Comparison of ENCODE assay signal across 1 cellular context in genomic region chr20:5749512-5750490, GRCh38.
A peak's percentile ranks its signal among the peaks of the same experiment; 100 is the strongest.
TF ChIP-seq lines count a peak whose summit lies in the region.

A gene with protein sequence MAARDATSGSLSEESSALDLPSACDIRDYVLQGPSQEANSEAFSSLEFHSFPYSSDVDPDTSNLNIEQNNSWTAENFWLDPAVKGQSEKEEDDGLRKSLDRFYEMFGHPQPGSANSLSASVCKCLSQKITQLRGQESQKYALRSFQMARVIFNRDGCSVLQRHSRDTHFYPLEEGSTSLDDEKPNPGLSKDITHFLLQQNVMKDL (plus strand): TSS chr20:5750401. CDS start chr20:5772866, 22,465 bp downstream.

TF ChIP-seq in HepG2, 621 proteins besides CTCF, POLR2A, EP300 and RAD21 (continued from another document and continues in another):
- TF ChIP-seq ARID2 (CRISPR knock-in tag; IDR thresholded peaks at IDR 0.05; ENCODE audit: borderline replicate concordance) (no peak), SOX5 (CRISPR knock-in tag; IDR thresholded peaks at IDR 0.05; ENCODE audit: borderline replicate concordance) (peak; percentile 69; the same call in 1 of the 2 replicates), NFKB2 (CRISPR knock-in tag; IDR thresholded peaks at IDR 0.05; ENCODE audit: borderline replicate concordance) (peak; percentile 16; the same call in 1 of the 2 replicates), KDM4B (CRISPR knock-in tag; IDR thresholded peaks at IDR 0.05) (no peak), EEA1 (CRISPR knock-in tag; IDR thresholded peaks at IDR 0.05; ENCODE audit: borderline replicate concordance) (no peak), RBM22 (optimal IDR thresholded peaks at IDR 0.05; ENCODE audit: low read length) (no peak), ZNF761 (CRISPR knock-in tag; conservative IDR thresholded peaks at IDR 0.05) (no peak), SP4 (CRISPR knock-in tag; IDR thresholded peaks at IDR 0.05) (no peak; the same call in 1 of the 2 replicates), PRDM10 (CRISPR knock-in tag; IDR thresholded peaks at IDR 0.05; ENCODE audit: low read depth) (peak; percentile 61), KAT7 (CRISPR knock-in tag; IDR thresholded peaks at IDR 0.05; ENCODE audit: borderline replicate concordance) (no peak), ZBTB34 (CRISPR knock-in tag; IDR thresholded peaks at IDR 0.05) (no peak), ZNF652 (CRISPR knock-in tag; IDR thresholded peaks at IDR 0.05; ENCODE audit: borderline replicate concordance, low read depth) (no peak), ZNF510 (CRISPR knock-in tag; IDR thresholded peaks at IDR 0.05; ENCODE audit: low read depth) (no peak), ZNF121 (CRISPR knock-in tag; IDR thresholded peaks at IDR 0.05) (no peak), WIZ (CRISPR knock-in tag; IDR thresholded peaks at IDR 0.05) (peak; percentile 70; the same call in 1 of the 2 replicates), ZNF577 (CRISPR knock-in tag; IDR thresholded peaks at IDR 0.05; ENCODE audit: borderline replicate concordance, low read depth) (no peak), MATR3 (CRISPR knock-in tag; IDR thresholded peaks at IDR 0.05) (no peak), SP1 (IDR thresholded peaks at IDR 0.05) (no peak), SP1 (CRISPR knock-in tag; IDR thresholded peaks at IDR 0.05) (peak; percentile 61; the same call in 1 of the 2 replicates), ZNF737 (CRISPR knock-in tag; IDR thresholded peaks at IDR 0.05; ENCODE audit: borderline replicate concordance) (peak; percentile 30; the same call in 1 of the 2 replicates), FOXA1 (IDR thresholded peaks at IDR 0.05) (no peak), FOXA1 (CRISPR knock-in tag; IDR thresholded peaks at IDR 0.05) (peak; percentile 90), ZNF570 (CRISPR knock-in tag; IDR thresholded peaks at IDR 0.05; ENCODE audit: borderline replicate concordance) (no peak), KLF12 (CRISPR knock-in tag; IDR thresholded peaks at IDR 0.05; ENCODE audit: borderline replicate concordance) (no peak), ZNF225 (CRISPR knock-in tag; IDR thresholded peaks at IDR 0.05) (peak; percentile 45; the same call in 1 of the 2 replicates), RFX3 (CRISPR knock-in tag; IDR thresholded peaks at IDR 0.05) (0 out of 2 replicates have a peak, but pooled peaks have one; percentile 10), SUZ12 (IDR thresholded peaks at IDR 0.05; ENCODE audit: low read depth, low read length) (0 out of 2 replicates have a peak, but pooled peaks have one; percentile 14), PAX8 (CRISPR knock-in tag; IDR thresholded peaks at IDR 0.05; ENCODE audit: borderline replicate concordance) (no peak), ZNF138 (CRISPR knock-in tag; IDR thresholded peaks at IDR 0.05; ENCODE audit: low read depth) (no peak), ZNF33A (CRISPR knock-in tag; IDR thresholded peaks at IDR 0.05; ENCODE audit: borderline replicate concordance) (no peak), ZNF367 (CRISPR knock-in tag; IDR thresholded peaks at IDR 0.05; ENCODE audit: borderline replicate concordance) (no peak), ZNF382 (CRISPR knock-in tag; IDR thresholded peaks at IDR 0.05; ENCODE audit: borderline replicate concordance) (no peak), PLRG1 (conservative IDR thresholded peaks at IDR 0.05) (no peak), IRF2 (CRISPR knock-in tag; IDR thresholded peaks at IDR 0.05) (peak; percentile 91), TFDP2 (CRISPR knock-in tag; IDR thresholded peaks at IDR 0.05) (peak; percentile 70), ZBTB38 (CRISPR knock-in tag; IDR thresholded peaks at IDR 0.05) (peak; percentile 75; the same call in 1 of the 2 replicates), ZFX (CRISPR knock-in tag; IDR thresholded peaks at IDR 0.05; ENCODE audit: low read depth) (peak; percentile 89), DMAP1 (CRISPR knock-in tag; IDR thresholded peaks at IDR 0.05) (peak; percentile 63; the same call in 1 of the 2 replicates), ZNF296 (CRISPR knock-in tag; conservative IDR thresholded peaks at IDR 0.05) (no peak), SPEN (CRISPR knock-in tag; IDR thresholded peaks at IDR 0.05; ENCODE audit: low read depth) (peak; percentile 60), CBX2 (IDR thresholded peaks at IDR 0.05; ENCODE audit: low read depth, low read length) (no peak), CBX2 (CRISPR knock-in tag; IDR thresholded peaks at IDR 0.05; ENCODE audit: low read depth) (0 out of 2 replicates have a peak, but pooled peaks have one; percentile 27)
- TF ChIP-seq, protein P1, sequence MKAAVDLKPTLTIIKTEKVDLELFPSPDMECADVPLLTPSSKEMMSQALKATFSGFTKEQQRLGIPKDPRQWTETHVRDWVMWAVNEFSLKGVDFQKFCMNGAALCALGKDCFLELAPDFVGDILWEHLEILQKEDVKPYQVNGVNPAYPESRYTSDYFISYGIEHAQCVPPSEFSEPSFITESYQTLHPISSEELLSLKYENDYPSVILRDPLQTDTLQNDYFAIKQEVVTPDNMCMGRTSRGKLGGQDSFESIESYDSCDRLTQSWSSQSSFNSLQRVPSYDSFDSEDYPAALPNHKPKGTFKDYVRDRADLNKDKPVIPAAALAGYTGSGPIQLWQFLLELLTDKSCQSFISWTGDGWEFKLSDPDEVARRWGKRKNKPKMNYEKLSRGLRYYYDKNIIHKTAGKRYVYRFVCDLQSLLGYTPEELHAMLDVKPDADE (CRISPR knock-in tag; IDR thresholded peaks at IDR 0.05): no peak
- TF ChIP-seq, protein P2, sequence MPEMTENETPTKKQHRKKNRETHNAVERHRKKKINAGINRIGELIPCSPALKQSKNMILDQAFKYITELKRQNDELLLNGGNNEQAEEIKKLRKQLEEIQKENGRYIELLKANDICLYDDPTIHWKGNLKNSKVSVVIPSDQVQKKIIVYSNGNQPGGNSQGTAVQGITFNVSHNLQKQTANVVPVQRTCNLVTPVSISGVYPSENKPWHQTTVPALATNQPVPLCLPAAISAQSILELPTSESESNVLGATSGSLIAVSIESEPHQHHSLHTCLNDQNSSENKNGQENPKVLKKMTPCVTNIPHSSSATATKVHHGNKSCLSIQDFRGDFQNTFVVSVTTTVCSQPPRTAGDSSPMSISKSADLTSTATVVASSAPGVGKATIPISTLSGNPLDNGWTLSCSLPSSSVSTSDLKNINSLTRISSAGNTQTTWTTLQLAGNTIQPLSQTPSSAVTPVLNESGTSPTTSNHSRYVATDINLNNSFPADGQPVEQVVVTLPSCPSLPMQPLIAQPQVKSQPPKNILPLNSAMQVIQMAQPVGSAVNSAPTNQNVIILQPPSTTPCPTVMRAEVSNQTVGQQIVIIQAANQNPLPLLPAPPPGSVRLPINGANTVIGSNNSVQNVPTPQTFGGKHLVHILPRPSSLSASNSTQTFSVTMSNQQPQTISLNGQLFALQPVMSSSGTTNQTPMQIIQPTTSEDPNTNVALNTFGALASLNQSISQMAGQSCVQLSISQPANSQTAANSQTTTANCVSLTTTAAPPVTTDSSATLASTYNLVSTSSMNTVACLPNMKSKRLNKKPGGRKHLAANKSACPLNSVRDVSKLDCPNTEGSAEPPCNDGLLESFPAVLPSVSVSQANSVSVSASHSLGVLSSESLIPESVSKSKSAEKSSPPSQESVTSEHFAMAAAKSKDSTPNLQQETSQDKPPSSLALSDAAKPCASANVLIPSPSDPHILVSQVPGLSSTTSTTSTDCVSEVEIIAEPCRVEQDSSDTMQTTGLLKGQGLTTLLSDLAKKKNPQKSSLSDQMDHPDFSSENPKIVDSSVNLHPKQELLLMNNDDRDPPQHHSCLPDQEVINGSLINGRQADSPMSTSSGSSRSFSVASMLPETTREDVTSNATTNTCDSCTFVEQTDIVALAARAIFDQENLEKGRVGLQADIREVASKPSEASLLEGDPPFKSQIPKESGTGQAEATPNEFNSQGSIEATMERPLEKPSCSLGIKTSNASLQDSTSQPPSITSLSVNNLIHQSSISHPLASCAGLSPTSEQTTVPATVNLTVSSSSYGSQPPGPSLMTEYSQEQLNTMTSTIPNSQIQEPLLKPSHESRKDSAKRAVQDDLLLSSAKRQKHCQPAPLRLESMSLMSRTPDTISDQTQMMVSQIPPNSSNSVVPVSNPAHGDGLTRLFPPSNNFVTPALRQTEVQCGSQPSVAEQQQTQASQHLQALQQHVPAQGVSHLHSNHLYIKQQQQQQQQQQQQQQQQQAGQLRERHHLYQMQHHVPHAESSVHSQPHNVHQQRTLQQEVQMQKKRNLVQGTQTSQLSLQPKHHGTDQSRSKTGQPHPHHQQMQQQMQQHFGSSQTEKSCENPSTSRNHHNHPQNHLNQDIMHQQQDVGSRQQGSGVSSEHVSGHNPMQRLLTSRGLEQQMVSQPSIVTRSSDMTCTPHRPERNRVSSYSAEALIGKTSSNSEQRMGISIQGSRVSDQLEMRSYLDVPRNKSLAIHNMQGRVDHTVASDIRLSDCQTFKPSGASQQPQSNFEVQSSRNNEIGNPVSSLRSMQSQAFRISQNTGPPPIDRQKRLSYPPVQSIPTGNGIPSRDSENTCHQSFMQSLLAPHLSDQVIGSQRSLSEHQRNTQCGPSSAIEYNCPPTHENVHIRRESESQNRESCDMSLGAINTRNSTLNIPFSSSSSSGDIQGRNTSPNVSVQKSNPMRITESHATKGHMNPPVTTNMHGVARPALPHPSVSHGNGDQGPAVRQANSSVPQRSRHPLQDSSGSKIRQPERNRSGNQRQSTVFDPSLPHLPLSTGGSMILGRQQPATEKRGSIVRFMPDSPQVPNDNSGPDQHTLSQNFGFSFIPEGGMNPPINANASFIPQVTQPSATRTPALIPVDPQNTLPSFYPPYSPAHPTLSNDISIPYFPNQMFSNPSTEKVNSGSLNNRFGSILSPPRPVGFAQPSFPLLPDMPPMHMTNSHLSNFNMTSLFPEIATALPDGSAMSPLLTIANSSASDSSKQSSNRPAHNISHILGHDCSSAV (CRISPR knock-in tag; IDR thresholded peaks at IDR 0.05; ENCODE audit: borderline replicate concordance): peak; percentile 65; the same call in 1 of the 2 replicates
- TF ChIP-seq, protein P3, sequence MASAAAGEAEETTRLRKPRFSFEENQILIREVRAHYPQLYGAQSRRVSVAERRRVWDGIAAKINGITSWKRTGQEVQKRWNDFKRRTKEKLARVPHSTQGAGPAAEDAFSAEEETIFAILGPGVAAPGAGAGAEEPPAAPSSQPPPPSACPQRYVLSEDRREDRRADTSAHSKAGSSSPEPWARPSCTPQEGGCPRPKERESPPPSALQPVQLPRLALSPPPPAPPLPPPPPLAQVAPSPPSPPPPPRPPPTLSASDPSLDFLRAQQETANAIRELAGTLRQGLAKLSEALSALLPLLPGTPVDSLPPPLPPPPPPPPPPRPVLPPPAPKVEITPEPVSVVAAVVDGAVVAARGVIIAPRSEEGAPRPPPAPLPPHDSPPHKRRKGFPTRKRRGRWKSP (CRISPR knock-in tag; IDR thresholded peaks at IDR 0.05): 0 out of 2 replicates have a peak, but pooled peaks have one; percentile 28
